ENCODE assay signal across 11 cellular contexts in the genomic region with DNA sequence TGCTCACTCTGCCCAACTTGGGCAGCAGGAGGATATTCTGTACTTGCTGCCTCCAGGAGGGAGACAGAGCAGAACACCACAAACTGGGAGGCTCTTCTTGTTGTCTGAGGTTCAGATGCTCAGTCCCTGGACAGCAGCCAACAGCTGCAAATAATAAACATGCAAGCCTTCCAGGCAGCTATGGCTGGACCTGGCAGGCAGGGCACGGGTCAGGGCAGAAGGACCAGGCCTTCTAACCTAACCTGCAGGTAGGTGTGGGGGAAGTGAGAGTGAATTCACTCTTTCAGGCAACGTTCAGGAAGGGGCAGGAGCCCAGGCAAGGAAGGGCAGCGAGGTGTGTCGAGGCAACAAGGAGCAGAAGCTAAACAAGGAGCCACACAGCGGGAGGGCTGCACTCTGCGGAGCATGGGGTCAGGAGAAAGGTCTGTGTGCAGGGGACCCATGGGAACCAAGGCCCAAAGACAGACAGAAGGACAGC. TPM values are rescaled to one million over a fixed set of nuclear protein-coding genes. Genes with fewer than 3 reads are reported as not detected.
DNase-seq lines count a peak whose midpoint lies in the region; ATAC-seq and TF ChIP-seq lines count a peak whose summit lies in the region.
"Had no signal": no experiment of that assay in that cellular context is flagged by ENCODE, and none has a peak within 500 bp of the region (broad histone marks: within the 10 kb centered on the region; RNA-seq: fewer than 3 reads in every experiment).

No MANE protein-coding gene starts in this region.

- H3K14ac ChIP-seq in neuronal stem cell (ENCODE audit: low read length) = peak overlapping the region; percentile 39

- H2BK12ac ChIP-seq in neuronal stem cell (ENCODE audit: low read length) = no peak overlapping the region

- H3K79me1 ChIP-seq in neuronal stem cell (ENCODE audit: low read depth, low read length) = no peaks in the 10 kb centered on the region

- H2AK5ac ChIP-seq in neuronal stem cell (ENCODE audit: low read depth, low read length) = no peak overlapping the region

- H4K8ac ChIP-seq in neuronal stem cell (ENCODE audit: low read depth, low read length) = no peak overlapping the region

- H3K18ac ChIP-seq in neuronal stem cell (ENCODE audit: low read length) = no peak overlapping the region

- no peak overlapping the region for H3K4me2 ChIP-seq in neuronal stem cell (ENCODE audit: insufficient read depth, low read length, poor library complexity, severe bottlenecking)

- no peak overlapping the region for H2BK15ac ChIP-seq in neuronal stem cell (ENCODE audit: low read length)

- WGBS in neuronal stem cell (ENCODE audit: extremely low coverage in 2 of 2, insufficient read length in 2 of 2, insufficient replicate concordance in 1 of 2), 2 donors = no CpG with 5 or more reads among the region's 6 CpGs

- H3K23ac ChIP-seq in neuronal stem cell (ENCODE audit: low read depth, low read length, poor library complexity) = no peak overlapping the region

- H2BK5ac ChIP-seq in neuronal stem cell (ENCODE audit: low read length) = no peak overlapping the region

- no peak overlapping the region for H3K4ac ChIP-seq in neuronal stem cell (ENCODE audit: low read length)

- H3K36me3 ChIP-seq in neuronal stem cell (replicated peaks in 1 of 2; ENCODE audit: control insufficient read depth in 2 of 2, insufficient read depth in 2 of 2, low read length in 2 of 2) = peaks cover 0 to 38% of the 10 kb centered on the region in 2 donors
- H3K36me3 ChIP-seq: gastrocnemius medialis, neutrophil had no signal

- no peaks in the 10 kb centered on the region for H3K27me3 ChIP-seq in neuronal stem cell (ENCODE audit: control insufficient read depth in 3 of 3, insufficient read depth in 3 of 3, low read depth in 1 of 3, low read length in 3 of 3)
- H3K27me3 ChIP-seq: gastrocnemius medialis, neutrophil had no signal

- H2BK120ac ChIP-seq in neuronal stem cell (ENCODE audit: low read depth, low read length) = no peak overlapping the region

- peak; percentile 54 for DNase-seq in DMS79 treated with DMSO at 0.1 percent for 48 hours (lab: John Stamatoyannopoulos, UW)
- peak; percentile 53 for DNase-seq in NCI-H1092 treated with DMSO at 0.1 percent for 48 hours (lab: John Stamatoyannopoulos, UW)
- DNase-seq in cardiac fibroblast (ENCODE audit: low read depth in 2 of 2) = peak; percentile 61 to 75
- no peak for DNase-seq in neuronal stem cell (ENCODE audit: low spot score)
- no peak for DNase-seq in RKO (ENCODE audit: low spot score)
- DNase-seq: gastrocnemius medialis had no signal

- ATAC-seq in GM18907 (IDR thresholded peaks at IDR 0.05; ENCODE audit: unreplicated experiment) (no peak), HG03196 (IDR thresholded peaks at IDR 0.05; ENCODE audit: unreplicated experiment) (no peak), GM18519 (IDR thresholded peaks at IDR 0.05; ENCODE audit: low FRiP score, unreplicated experiment) (no peak)
- ATAC-seq: activated T-helper 17 cell treated with anti-CD3 and anti-CD28 coated beads, Interleukin-2, amount 50 U/mL, for 72 hours; gastrocnemius medialis had no signal

- no peak overlapping the region for H2AFZ ChIP-seq in neuronal stem cell (ENCODE audit: low read length)

- H3K9ac ChIP-seq in neuronal stem cell (ENCODE audit: low read depth, low read length, poor library complexity) = no peak overlapping the region

- TF ChIP-seq CTCF in cardiac fibroblast (IDR thresholded peaks at IDR 0.05; ENCODE audit: low read depth, low read length) = no peak

- no peak overlapping the region for H3K4me3 ChIP-seq in cardiac fibroblast (replicated peaks in 1 of 2; ENCODE audit: low read depth in 2 of 2, low read length in 2 of 2)
- no peak overlapping the region for H3K4me3 ChIP-seq in neuronal stem cell (ENCODE audit: low read length in 2 of 2)
- H3K4me3 ChIP-seq: gastrocnemius medialis had no signal

- peaks cover 8 to 25% of the 10 kb centered on the region in 2 donors for H3K4me1 ChIP-seq in neuronal stem cell (ENCODE audit: control insufficient read depth in 2 of 2, insufficient read depth in 1 of 2, low read depth in 1 of 2, low read length in 2 of 2)
- H3K4me1 ChIP-seq: gastrocnemius medialis had no signal

- no peak overlapping the region for H3K27ac ChIP-seq in neuronal stem cell (replicated peaks; ENCODE audit: low read length)
- H3K27ac ChIP-seq: gastrocnemius medialis, neutrophil had no signal

- H4K91ac ChIP-seq in neuronal stem cell (ENCODE audit: low read depth, low read length, poor library complexity) = no peak overlapping the region

- H3K9me3 ChIP-seq in neuronal stem cell (replicated peaks in 1 of 2; ENCODE audit: control insufficient read depth in 2 of 2, insufficient read depth in 1 of 2, low read depth in 1 of 2, low read length in 2 of 2) = no peaks in the 10 kb centered on the region
- H3K9me3 ChIP-seq: gastrocnemius medialis, neutrophil had no signal

RNA-seq across cellular contexts. Expression of gene NINL, which starts 31.5 kb away (rescaled TPM):
- polyA plus RNA-seq in neuronal stem cell (2013, experiment 1 of 2) = 16.6 TPM
- 16.0 TPM for polyA plus RNA-seq in neuronal stem cell (2013, experiment 2 of 2)

Comparison
In these comparisons a context has a peak if more than half of its experiments do, and no peak if none do; other contexts are left out.
1. DNase-seq: peak in DMS79 treated with DMSO at 0.1 percent for 48 hours (single experiment), NCI-H1092 treated with DMSO at 0.1 percent for 48 hours (single experiment) and cardiac fibroblast (2 of 2); none in neuronal stem cell (single experiment) and RKO (single experiment).